ENCODE assay signal across 1 cellular context in the genomic region with DNA sequence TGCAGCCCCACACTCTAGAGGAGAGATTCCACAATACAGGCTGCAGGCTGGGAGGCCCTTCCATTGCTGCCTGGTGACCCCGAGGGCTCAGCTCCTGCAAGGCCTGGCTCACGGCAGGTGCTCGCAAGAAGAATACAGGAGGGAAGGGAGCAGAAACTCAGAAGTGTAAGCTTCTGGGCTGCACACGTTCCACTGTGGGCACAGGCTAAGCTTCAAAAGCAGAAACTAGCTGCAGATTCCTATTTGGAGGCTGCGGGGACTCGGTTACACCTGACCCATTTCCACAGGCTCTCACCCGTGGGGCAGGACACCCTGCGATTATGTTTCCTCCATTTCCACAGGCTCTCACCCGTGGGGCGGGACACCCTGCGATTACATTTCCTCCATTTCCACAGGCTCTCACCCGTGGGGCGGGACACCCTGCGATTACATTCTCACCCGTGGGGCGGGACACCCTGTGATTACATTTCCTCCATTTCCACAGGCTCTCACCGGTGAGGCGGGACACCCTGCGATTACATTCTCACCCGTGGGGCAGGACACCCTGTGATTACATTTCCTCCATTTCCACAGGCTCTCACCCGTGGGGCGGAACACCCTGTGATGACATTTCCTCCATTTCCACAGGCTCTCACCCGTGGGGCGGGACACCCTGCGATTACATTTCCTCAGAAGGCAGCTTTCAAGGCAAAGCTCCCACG.
TF ChIP-seq lines count a peak whose summit lies in the region.

No MANE protein-coding gene starts in this region.

TF ChIP-seq in SK-N-SH treated with all-trans-retinoic acid at 6 μM for 48 hours, 23 proteins besides CTCF, POLR2A, EP300 and RAD21 (continued from another document):
- no peak for TF ChIP-seq TOX (CRISPR knock-in tag; IDR thresholded peaks at IDR 0.05; ENCODE audit: borderline replicate concordance)
- TF ChIP-seq, protein P1, sequence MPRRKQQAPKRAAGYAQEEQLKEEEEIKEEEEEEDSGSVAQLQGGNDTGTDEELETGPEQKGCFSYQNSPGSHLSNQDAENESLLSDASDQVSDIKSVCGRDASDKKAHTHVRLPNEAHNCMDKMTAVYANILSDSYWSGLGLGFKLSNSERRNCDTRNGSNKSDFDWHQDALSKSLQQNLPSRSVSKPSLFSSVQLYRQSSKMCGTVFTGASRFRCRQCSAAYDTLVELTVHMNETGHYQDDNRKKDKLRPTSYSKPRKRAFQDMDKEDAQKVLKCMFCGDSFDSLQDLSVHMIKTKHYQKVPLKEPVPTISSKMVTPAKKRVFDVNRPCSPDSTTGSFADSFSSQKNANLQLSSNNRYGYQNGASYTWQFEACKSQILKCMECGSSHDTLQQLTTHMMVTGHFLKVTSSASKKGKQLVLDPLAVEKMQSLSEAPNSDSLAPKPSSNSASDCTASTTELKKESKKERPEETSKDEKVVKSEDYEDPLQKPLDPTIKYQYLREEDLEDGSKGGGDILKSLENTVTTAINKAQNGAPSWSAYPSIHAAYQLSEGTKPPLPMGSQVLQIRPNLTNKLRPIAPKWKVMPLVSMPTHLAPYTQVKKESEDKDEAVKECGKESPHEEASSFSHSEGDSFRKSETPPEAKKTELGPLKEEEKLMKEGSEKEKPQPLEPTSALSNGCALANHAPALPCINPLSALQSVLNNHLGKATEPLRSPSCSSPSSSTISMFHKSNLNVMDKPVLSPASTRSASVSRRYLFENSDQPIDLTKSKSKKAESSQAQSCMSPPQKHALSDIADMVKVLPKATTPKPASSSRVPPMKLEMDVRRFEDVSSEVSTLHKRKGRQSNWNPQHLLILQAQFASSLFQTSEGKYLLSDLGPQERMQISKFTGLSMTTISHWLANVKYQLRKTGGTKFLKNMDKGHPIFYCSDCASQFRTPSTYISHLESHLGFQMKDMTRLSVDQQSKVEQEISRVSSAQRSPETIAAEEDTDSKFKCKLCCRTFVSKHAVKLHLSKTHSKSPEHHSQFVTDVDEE (CRISPR knock-in tag; IDR thresholded peaks at IDR 0.05): no peak
